ENCODE assay signal across 9 cellular contexts in the genomic region with DNA sequence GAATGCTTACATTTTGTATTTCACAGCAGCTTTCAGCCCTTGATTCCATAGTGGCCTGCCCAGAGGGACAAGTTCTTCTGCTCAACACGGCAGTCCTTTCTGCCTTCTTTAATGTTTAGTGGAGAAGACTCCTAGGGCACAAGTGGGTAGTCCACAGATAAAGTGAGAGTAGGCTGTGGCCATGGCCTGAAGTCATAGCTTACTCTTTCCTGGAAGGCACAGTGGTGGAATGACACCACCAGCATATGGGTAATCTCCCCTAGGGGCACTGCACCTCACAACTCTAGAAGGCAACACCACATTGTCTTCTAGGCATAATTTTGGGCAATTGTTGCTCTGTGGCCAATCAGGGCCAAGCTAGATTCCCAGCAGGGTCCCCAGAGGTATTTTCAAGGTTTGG.
"Had no signal": no experiment of that assay in that cellular context is flagged by ENCODE, and none has a peak within 500 bp of the region (broad histone marks: within the 10 kb centered on the region; RNA-seq: fewer than 3 reads in every experiment).

No MANE protein-coding gene starts in this region.

- H3K4me3 Mint-ChIP-seq: HFFc6, IgD-negative memory B cell had no signal

- ATAC-seq: HCT116, HepG2 had no signal

- DNase-seq: GM23248, GOT3, H7, HFFc6 had no signal

- H3K4me3 ChIP-seq: GM23248, HAP-1 had no signal

- H3K4me1 Mint-ChIP-seq: IgD-negative memory B cell had no signal

- H3K36me3 Mint-ChIP-seq: IgD-negative memory B cell had no signal

- H3K27ac ChIP-seq: GM23248, HL-60 had no signal

- H3K27ac Mint-ChIP-seq: HFFc6, IgD-negative memory B cell had no signal

- H3K9me3 Mint-ChIP-seq: HFFc6, IgD-negative memory B cell had no signal

- H3K27me3 Mint-ChIP-seq: IgD-negative memory B cell had no signal
